In the genomic region with DNA sequence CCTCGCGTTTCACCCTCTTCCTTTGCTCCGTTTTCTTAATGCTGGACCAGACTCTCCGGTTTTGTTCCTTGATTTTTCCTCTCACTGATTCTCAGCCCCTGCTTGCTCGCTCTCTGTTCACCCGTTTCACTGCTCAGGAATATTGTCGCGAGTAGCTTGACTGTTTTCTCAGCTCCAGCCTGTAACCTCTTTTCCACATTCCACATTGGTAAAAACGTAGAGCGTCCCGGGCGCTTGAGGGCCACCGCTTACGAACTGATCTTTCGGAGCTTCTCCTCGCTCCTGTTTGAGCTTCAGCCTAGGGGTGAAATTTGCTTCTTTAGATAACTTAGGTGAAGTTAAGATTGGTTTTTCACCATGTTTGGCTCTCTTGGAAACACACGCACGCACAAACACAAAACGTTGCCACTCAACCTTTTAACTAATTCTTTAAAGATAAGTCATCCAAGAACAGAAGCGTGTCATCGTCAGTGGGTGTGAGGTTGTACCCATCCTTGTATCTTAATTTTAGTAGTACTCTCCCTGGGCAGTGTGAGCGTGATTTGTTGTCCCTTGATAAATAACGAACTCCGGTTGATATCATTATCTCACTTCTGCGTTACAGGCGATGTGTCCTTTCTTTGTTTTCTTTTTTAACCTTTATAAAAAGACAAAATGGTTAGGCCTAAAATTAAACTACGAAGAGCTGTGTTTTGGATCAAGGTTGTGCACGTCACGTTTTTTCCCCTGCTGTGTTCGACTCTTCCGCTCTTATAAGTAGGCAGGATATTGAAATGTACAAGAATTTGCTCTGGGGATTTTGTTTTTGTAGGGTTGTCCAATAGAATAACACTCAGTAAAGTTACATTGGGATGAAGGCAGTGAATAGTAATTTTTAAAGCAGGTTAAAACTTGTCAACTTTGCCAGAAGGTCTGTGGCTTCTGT, we compare ENCODE assay signal across 1 cellular context.
TF ChIP-seq lines count a peak whose summit lies in the region.

No MANE protein-coding gene starts in this region.

TF ChIP-seq in A549, 52 proteins besides CTCF, POLR2A, EP300 and RAD21 (continued from another document):
- no peak for TF ChIP-seq RFX5 (IDR thresholded peaks at IDR 0.05)
- TF ChIP-seq, protein P1, sequence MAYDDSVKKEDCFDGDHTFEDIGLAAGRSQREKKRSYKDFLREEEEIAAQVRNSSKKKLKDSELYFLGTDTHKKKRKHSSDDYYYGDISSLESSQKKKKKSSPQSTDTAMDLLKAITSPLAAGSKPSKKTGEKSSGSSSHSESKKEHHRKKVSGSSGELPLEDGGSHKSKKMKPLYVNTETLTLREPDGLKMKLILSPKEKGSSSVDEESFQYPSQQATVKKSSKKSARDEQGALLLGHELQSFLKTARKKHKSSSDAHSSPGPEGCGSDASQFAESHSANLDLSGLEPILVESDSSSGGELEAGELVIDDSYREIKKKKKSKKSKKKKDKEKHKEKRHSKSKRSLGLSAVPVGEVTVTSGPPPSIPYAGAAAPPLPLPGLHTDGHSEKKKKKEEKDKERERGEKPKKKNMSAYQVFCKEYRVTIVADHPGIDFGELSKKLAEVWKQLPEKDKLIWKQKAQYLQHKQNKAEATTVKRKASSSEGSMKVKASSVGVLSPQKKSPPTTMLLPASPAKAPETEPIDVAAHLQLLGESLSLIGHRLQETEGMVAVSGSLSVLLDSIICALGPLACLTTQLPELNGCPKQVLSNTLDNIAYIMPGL (CRISPR knock-in tag; IDR thresholded peaks at IDR 0.05; ENCODE audit: borderline replicate concordance) = no peak
- no peak for TF ChIP-seq POLR2AphosphoS2 (conservative IDR thresholded peaks at IDR 0.05; ENCODE audit: low read length)
- TF ChIP-seq ZSCAN20 (CRISPR knock-in tag; IDR thresholded peaks at IDR 0.05) = no peak
- TF ChIP-seq, protein P2, sequence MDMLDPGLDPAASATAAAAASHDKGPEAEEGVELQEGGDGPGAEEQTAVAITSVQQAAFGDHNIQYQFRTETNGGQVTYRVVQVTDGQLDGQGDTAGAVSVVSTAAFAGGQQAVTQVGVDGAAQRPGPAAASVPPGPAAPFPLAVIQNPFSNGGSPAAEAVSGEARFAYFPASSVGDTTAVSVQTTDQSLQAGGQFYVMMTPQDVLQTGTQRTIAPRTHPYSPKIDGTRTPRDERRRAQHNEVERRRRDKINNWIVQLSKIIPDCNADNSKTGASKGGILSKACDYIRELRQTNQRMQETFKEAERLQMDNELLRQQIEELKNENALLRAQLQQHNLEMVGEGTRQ (IDR thresholded peaks at IDR 0.05) = no peak
- TF ChIP-seq, protein P3, sequence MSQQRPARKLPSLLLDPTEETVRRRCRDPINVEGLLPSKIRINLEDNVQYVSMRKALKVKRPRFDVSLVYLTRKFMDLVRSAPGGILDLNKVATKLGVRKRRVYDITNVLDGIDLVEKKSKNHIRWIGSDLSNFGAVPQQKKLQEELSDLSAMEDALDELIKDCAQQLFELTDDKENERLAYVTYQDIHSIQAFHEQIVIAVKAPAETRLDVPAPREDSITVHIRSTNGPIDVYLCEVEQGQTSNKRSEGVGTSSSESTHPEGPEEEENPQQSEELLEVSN (IDR thresholded peaks at IDR 0.05; ENCODE audit: borderline replicate concordance, low read depth) = no peak
- no peak for TF ChIP-seq NFE2L2 (conservative IDR thresholded peaks at IDR 0.05; ENCODE audit: low read length)
